ENCODE assay signal across 27 cellular contexts in genomic region chr5:64599226-64599625, GRCh38.
"Had no signal": no experiment of that assay in that cellular context is flagged by ENCODE, and none has a peak within 500 bp of the region (broad histone marks: within the 10 kb centered on the region; RNA-seq: fewer than 3 reads in every experiment).

No MANE protein-coding gene starts in this region.

- H3K4me3 ChIP-seq: heart left ventricle, left ventricle myocardium inferior, lung, mucosa of descending colon, pancreas, psoas muscle, right atrium auricular region, right lobe of liver, smooth muscle cell, stomach, suprapubic skin, thoracic aorta, tibial artery, upper lobe of right lung had no signal

- H3K36me3 ChIP-seq: heart left ventricle, left ventricle myocardium inferior, pancreas, right atrium auricular region, right lobe of liver, stomach, suprapubic skin, thoracic aorta, tibial artery, upper lobe of right lung had no signal

- ATAC-seq: heart left ventricle; mucosa of descending colon; naive thymus-derived CD4-positive, alpha-beta T cell; natural killer cell treated with Interleukin-12 subunit alpha and Interleukin-12 subunit beta and Interleukin-15 and Interleukin-18, amount 100 ng/mL, for 72 hours; pancreas; psoas muscle; right lobe of liver; stimulated activated naive B cell treated with anti-CD40 and anti-IgM and Interleukin-4, amounts not matched to agents 10 μg/mL and 1 μg/mL and 100 μg/mL, for 72 hours; stimulated activated naive CD8-positive, alpha-beta T cell treated with anti-CD3 and anti-CD28 coated beads, Interleukin-15, Interleukin-2, amounts not matched to agents 100 U/mL and 50 U/mL, for 24 hours; upper lobe of right lung had no signal

- H3K4me1 ChIP-seq: pancreas, psoas muscle, suprapubic skin, upper lobe of right lung had no signal

- H3K9me3 ChIP-seq: heart left ventricle, left ventricle myocardium inferior, mucosa of descending colon, pancreas, psoas muscle, right atrium auricular region, right lobe of liver, stomach, suprapubic skin, thoracic aorta, tibial artery, upper lobe of right lung had no signal

- DNase-seq: heart left ventricle; hypothalamus; immature natural killer cell; kidney; left ventricle myocardium inferior; mesendoderm; mucosa of descending colon; naive thymus-derived CD4-positive, alpha-beta T cell; pancreas; psoas muscle; right lobe of liver; stimulated activated CD4-positive, alpha-beta T cell treated with anti-CD3 and anti-CD28 coated beads, Interleukin-1b, Interleukin-23, amount 100 ng/mL, for 48 hours; stimulated activated CD4-positive, alpha-beta T cell treated with anti-CD3 and anti-CD28 coated beads, Interleukin-2, amount 100 ng/mL, for 48 hours; stimulated activated CD4-positive, alpha-beta T cell treated with anti-CD3 and anti-CD28 coated beads, Interleukin-4, amount 100 ng/mL, for 4 hours; stimulated activated CD8-positive, alpha-beta memory T cell treated with anti-CD3 and anti-CD28 coated beads, Interleukin-4, amount 100 ng/mL, for 48 hours; stimulated activated naive B cell treated with anti-CD40 and anti-IgM and Interleukin-4, amounts not matched to agents 10 μg/mL and 1 μg/mL and 100 μg/mL, for 72 hours; stimulated activated naive CD8-positive, alpha-beta T cell treated with anti-CD3 and anti-CD28 coated beads, Interleukin-15, Interleukin-2, amounts not matched to agents 100 U/mL and 50 U/mL, for 24 hours; stomach; tibial artery; trophoblast cell; upper lobe of right lung had no signal

- H3K27me3 ChIP-seq: heart left ventricle, pancreas, right atrium auricular region, right lobe of liver, stomach, suprapubic skin, tibial artery, upper lobe of right lung had no signal

- H3K27ac ChIP-seq: heart left ventricle, left ventricle myocardium inferior, pancreas, psoas muscle, right atrium auricular region, right lobe of liver, stomach, suprapubic skin, thoracic aorta, tibial artery, upper lobe of right lung had no signal
